ENCODE assay signal across 19 cellular contexts in genomic region chr7:127760436-127761031, GRCh38.
"Had no signal": no experiment of that assay in that cellular context is flagged by ENCODE, and none has a peak within 500 bp of the region (broad histone marks: within the 10 kb centered on the region; RNA-seq: fewer than 3 reads in every experiment).

No MANE protein-coding gene starts in this region.

- H3K27me3 Mint-ChIP-seq: activated CD4-positive, alpha-beta T cell treated with anti-CD3 and anti-CD28 coated beads, Interleukin-2, amount 10 ng/mL, durations not matched to agents 7 days and 5 days; activated naive CD4-positive, alpha-beta T cell treated with anti-CD3 and anti-CD28 coated beads, Interleukin-2, amount 50 U/mL, for 24 hours; dendritic cell treated with granulocyte-macrophage colony-stimulating factor and Interleukin-4, amounts not matched to agents 40 ng/mL and 50 ng/mL, for 4 days; type B pancreatic cell had no signal

- H3K36me3 ChIP-seq: stomach had no signal

- H3K9me3 Mint-ChIP-seq: activated CD4-positive, alpha-beta T cell treated with anti-CD3 and anti-CD28 coated beads, Interleukin-2, amount 10 ng/mL, durations not matched to agents 7 days and 5 days; activated naive CD4-positive, alpha-beta T cell treated with anti-CD3 and anti-CD28 coated beads, Interleukin-2, amount 50 U/mL, for 24 hours; activated T-cell treated with anti-CD3 and anti-CD28 coated beads, Interleukin-2, amount 50 U/mL, for 72 hours; dendritic cell treated with granulocyte-macrophage colony-stimulating factor and Interleukin-4, amounts not matched to agents 40 ng/mL and 50 ng/mL, for 4 days; stimulated activated effector memory CD8-positive, alpha-beta T cell treated with anti-CD3 and anti-CD28 coated beads, Interleukin-12 subunit alpha, Interleukin-12 subunit beta, amount 100 ng/mL, for 72 hours; type B pancreatic cell had no signal

- ATAC-seq: activated CD4-positive, CD25-positive, alpha-beta regulatory T cell treated with anti-CD3 and anti-CD28 coated beads, Interleukin-2, amount 50 U/mL, for 24 hours; activated T-cell treated with anti-CD3 and anti-CD28 coated beads, Interleukin-2, amount 50 U/mL, for 72 hours; psoas muscle; sciatic nerve; stimulated activated effector memory CD8-positive, alpha-beta T cell treated with anti-CD3 and anti-CD28 coated beads, Interleukin-12 subunit alpha, Interleukin-12 subunit beta, amount 100 ng/mL, for 72 hours had no signal

- H3K4me1 ChIP-seq: psoas muscle, testis had no signal

- H3K9me3 ChIP-seq: psoas muscle, stomach, testis had no signal

- DNase-seq: activated CD4-positive, alpha-beta T cell treated with anti-CD3 and anti-CD28 coated beads, Interleukin-2, amount 10 ng/mL, durations not matched to agents 7 days and 5 days; activated gamma-delta T cell; activated T-cell treated with anti-CD3 and anti-CD28 coated beads, Interleukin-2, amount 50 U/mL, for 72 hours; foreskin melanocyte; glutamatergic neuron; hippocampal formation; psoas muscle; stimulated activated CD4-positive, alpha-beta T cell treated with anti-CD3 and anti-CD28 coated beads, Interleukin-4, amount 100 ng/mL, for 24 hours; stomach; T-helper 1 cell; T1000; testis had no signal

- H3K4me3 ChIP-seq: psoas muscle, stomach, testis had no signal

- H3K27me3 ChIP-seq: stomach, testis had no signal

- H3K36me3 Mint-ChIP-seq: stimulated activated effector memory CD8-positive, alpha-beta T cell treated with anti-CD3 and anti-CD28 coated beads, Interleukin-12 subunit alpha, Interleukin-12 subunit beta, amount 100 ng/mL, for 72 hours; type B pancreatic cell had no signal

- FAIRE-seq: keratinocyte had no signal

- H3K4me3 Mint-ChIP-seq: activated CD4-positive, alpha-beta T cell treated with anti-CD3 and anti-CD28 coated beads, Interleukin-2, amount 10 ng/mL, durations not matched to agents 7 days and 5 days; activated naive CD4-positive, alpha-beta T cell treated with anti-CD3 and anti-CD28 coated beads, Interleukin-2, amount 50 U/mL, for 24 hours; activated T-cell treated with anti-CD3 and anti-CD28 coated beads, Interleukin-2, amount 50 U/mL, for 72 hours; dendritic cell treated with granulocyte-macrophage colony-stimulating factor and Interleukin-4, amounts not matched to agents 40 ng/mL and 50 ng/mL, for 4 days; stimulated activated effector memory CD8-positive, alpha-beta T cell treated with anti-CD3 and anti-CD28 coated beads, Interleukin-12 subunit alpha, Interleukin-12 subunit beta, amount 100 ng/mL, for 72 hours; type B pancreatic cell had no signal

- H3K27ac Mint-ChIP-seq: activated CD4-positive, alpha-beta T cell treated with anti-CD3 and anti-CD28 coated beads, Interleukin-2, amount 10 ng/mL, durations not matched to agents 7 days and 5 days; activated naive CD4-positive, alpha-beta T cell treated with anti-CD3 and anti-CD28 coated beads, Interleukin-2, amount 50 U/mL, for 24 hours; activated T-cell treated with anti-CD3 and anti-CD28 coated beads, Interleukin-2, amount 50 U/mL, for 72 hours; dendritic cell treated with granulocyte-macrophage colony-stimulating factor and Interleukin-4, amounts not matched to agents 40 ng/mL and 50 ng/mL, for 4 days; stimulated activated effector memory CD8-positive, alpha-beta T cell treated with anti-CD3 and anti-CD28 coated beads, Interleukin-12 subunit alpha, Interleukin-12 subunit beta, amount 100 ng/mL, for 72 hours; type B pancreatic cell had no signal

- H3K27ac ChIP-seq: psoas muscle, stomach, testis had no signal
